In genomic region chr19:50460161-50460765, GRCh38 we compare ENCODE assay signal across 2 cellular contexts.
TF ChIP-seq lines count a peak whose summit lies in the region.

No MANE protein-coding gene starts in this region.

TF ChIP-seq in Ishikawa, 13 proteins besides CTCF, POLR2A, EP300 and RAD21:
- TF ChIP-seq TEAD4 (IDR thresholded peaks at IDR 0.05) (peak; percentile 53), ZBTB7A (IDR thresholded peaks at IDR 0.05; ENCODE audit: low read depth) (no peak), NFIC (IDR thresholded peaks at IDR 0.05) (0 out of 2 replicates have a peak, but pooled peaks have one; percentile 9), EGR1 (IDR thresholded peaks at IDR 0.05) (no peak), FOXM1 (IDR thresholded peaks at IDR 0.05; ENCODE audit: borderline replicate concordance, low read depth) (no peak), REST (IDR thresholded peaks at IDR 0.05; ENCODE audit: low read depth) (no peak), TCF12 (IDR thresholded peaks at IDR 0.05; ENCODE audit: low read depth) (no peak), USF1 (IDR thresholded peaks at IDR 0.05) (peak; percentile 20; the same call in 1 of the 2 replicates), MAX (IDR thresholded peaks at IDR 0.05) (no peak), TAF1 (IDR thresholded peaks at IDR 0.05; ENCODE audit: low read depth) (no peak), YY1 (IDR thresholded peaks at IDR 0.05; ENCODE audit: low read depth) (no peak), CEBPB (IDR thresholded peaks at IDR 0.05) (no peak), CREB1 (IDR thresholded peaks at IDR 0.05; ENCODE audit: low read depth) (no peak)

TF ChIP-seq in H1, 55 proteins besides CTCF, POLR2A, EP300 and RAD21:
- TF ChIP-seq NANOG (IDR thresholded peaks at IDR 0.05; ENCODE audit: insufficient read depth, low read depth, low read length, poor library complexity, severe bottlenecking) = no peak
- no peak for TF ChIP-seq TAF1 (IDR thresholded peaks at IDR 0.05; ENCODE audit: low read depth, low read length)
- TF ChIP-seq CREB1 (IDR thresholded peaks at IDR 0.05) = no peak
- no peak for TF ChIP-seq TAF7 (optimal IDR thresholded peaks at IDR 0.05; ENCODE audit: borderline replicate concordance, low read depth, low read length)
- no peak for TF ChIP-seq BACH1 (IDR thresholded peaks at IDR 0.05; ENCODE audit: low read length)
- no peak for TF ChIP-seq CHD1 (IDR thresholded peaks at IDR 0.05; ENCODE audit: low read depth, low read length)
- no peak for TF ChIP-seq JUN (IDR thresholded peaks at IDR 0.05; ENCODE audit: low read depth, low read length)
- TF ChIP-seq TEAD4 (IDR thresholded peaks at IDR 0.05; ENCODE audit: low read depth, low read length) = no peak
- TF ChIP-seq CEBPB (IDR thresholded peaks at IDR 0.05; ENCODE audit: low read depth, low read length) = no peak
- TF ChIP-seq RXRA (IDR thresholded peaks at IDR 0.05; ENCODE audit: insufficient read depth, low read depth, low read length) = no peak
- no peak for TF ChIP-seq SAP30 (IDR thresholded peaks at IDR 0.05; ENCODE audit: insufficient read depth, insufficient replicate concordance, low read length)
- no peak for TF ChIP-seq KDM4A (IDR thresholded peaks at IDR 0.05; ENCODE audit: low read depth, low read length, severe bottlenecking)
- no peak for TF ChIP-seq MAX (IDR thresholded peaks at IDR 0.05)
- no peak for TF ChIP-seq KDM5A (IDR thresholded peaks at IDR 0.05; ENCODE audit: low read length)
- TF ChIP-seq JUND (IDR thresholded peaks at IDR 0.05; ENCODE audit: low read length) = no peak
- no peak for TF ChIP-seq MAFK (IDR thresholded peaks at IDR 0.05; ENCODE audit: low read depth, low read length)
- no peak for TF ChIP-seq BRCA1 (IDR thresholded peaks at IDR 0.05; ENCODE audit: low read depth, low read length)
- TF ChIP-seq FOSL1 (IDR thresholded peaks at IDR 0.05; ENCODE audit: insufficient read depth, low read depth, low read length) = no peak
- TF ChIP-seq GABPA (IDR thresholded peaks at IDR 0.05; ENCODE audit: borderline replicate concordance, insufficient read depth, low read length) = no peak
- TF ChIP-seq HDAC6 (IDR thresholded peaks at IDR 0.05; ENCODE audit: low read depth, low read length) = no peak
